Comparison of ENCODE assay signal across 21 cellular contexts in the genomic region with DNA sequence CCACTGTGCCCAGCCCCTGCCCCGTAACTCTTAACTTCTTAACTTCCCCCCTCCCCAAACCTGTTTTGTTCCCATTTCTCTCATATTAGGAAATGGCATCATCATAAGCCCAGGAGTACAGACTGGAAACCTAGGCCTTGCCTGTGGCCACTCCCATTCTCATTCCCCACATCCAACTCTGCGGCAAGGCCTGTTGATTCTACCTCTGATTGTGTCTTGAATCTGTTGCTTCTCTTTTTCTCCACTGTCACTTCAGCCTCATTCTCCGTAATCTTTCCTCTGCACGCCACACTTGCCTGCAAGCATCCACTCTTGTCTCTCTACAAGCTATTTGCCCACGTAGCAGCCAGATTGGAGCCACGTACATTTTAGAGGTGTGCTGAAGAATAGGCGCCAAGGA. TPM values are rescaled to one million over a fixed set of nuclear protein-coding genes. Genes with fewer than 3 reads are reported as not detected.
DNase-seq lines count a peak whose midpoint lies in the region; ATAC-seq and TF ChIP-seq lines count a peak whose summit lies in the region.
"Had no signal": no experiment of that assay in that cellular context is flagged by ENCODE, and none has a peak within 500 bp of the region (broad histone marks: within the 10 kb centered on the region; RNA-seq: fewer than 3 reads in every experiment).

No MANE protein-coding gene starts in this region.

- peaks cover 0 to 9% (median 0%) of the 10 kb centered on the region in 8 donors for H3K9me3 Mint-ChIP-seq in CD4-positive, alpha-beta memory T cell
- no peaks in the 10 kb centered on the region for H3K9me3 Mint-ChIP-seq in T-cell
- H3K9me3 Mint-ChIP-seq in stimulated activated naive B cell treated with anti-CD40 and anti-IgM and Interleukin-4, amounts not matched to agents 10 μg/mL and 1 μg/mL and 100 μg/mL, for 72 hours, result no peaks in the 10 kb centered on the region
- H3K9me3 Mint-ChIP-seq: activated CD4-positive, alpha-beta memory T cell treated with anti-CD3 and anti-CD28 coated beads for 36 hours; natural killer cell treated with Interleukin-12 subunit alpha and Interleukin-12 subunit beta and Interleukin-15 and Interleukin-18, amount 100 ng/mL, for 72 hours had no signal

- peaks cover 3 to 15% of the 10 kb centered on the region in 2 donors for H3K36me3 Mint-ChIP-seq in CD4-positive, alpha-beta memory T cell
- peaks cover 7% of the 10 kb centered on the region for H3K36me3 Mint-ChIP-seq in T-cell
- peaks cover 18 to 45% of the 10 kb centered on the region in 2 donors for H3K36me3 Mint-ChIP-seq in stimulated activated naive B cell treated with anti-CD40 and anti-IgM and Interleukin-4, amounts not matched to agents 10 μg/mL and 1 μg/mL and 100 μg/mL, for 72 hours
- H3K36me3 Mint-ChIP-seq: natural killer cell treated with Interleukin-12 subunit alpha and Interleukin-12 subunit beta and Interleukin-15 and Interleukin-18, amount 100 ng/mL, for 72 hours had no signal

- H3K27ac ChIP-seq in CD4-positive, alpha-beta memory T cell (ENCODE audit: low read depth, low read length), result no peak overlapping the region
- H3K27ac ChIP-seq in mucosa of rectum (ENCODE audit: low read depth in 2 of 2, low read length in 2 of 2) (peak overlapping the region; percentile 89 to 92), gastrocnemius medialis (no peak overlapping the region)

- intact Hi-C loops in CD4-positive, alpha-beta memory T cell (cut with micrococcal nuclease), result no loop called here
- intact Hi-C loops in gastrocnemius medialis (cut with DNase I; ENCODE audit: low total_unique reads), result no loop called here

- in situ Hi-C loops in gastrocnemius medialis (cut with MboI; ENCODE audit: low sequenced_read_pairs in 4 of 4), result no loop called here

- H3K9ac ChIP-seq in mucosa of rectum (ENCODE audit: low read depth in 1 of 2, low read length in 2 of 2), result peak overlapping the region in 1 of 2 donors; percentile 32

- no peak for TF ChIP-seq POLR2A in gastrocnemius medialis (IDR thresholded peaks at IDR 0.05)

- H3K27ac Mint-ChIP-seq in CD4-positive, alpha-beta memory T cell, result peak overlapping the region in 5 of 7 donors; percentile 9 to 74 (median 50)
- H3K27ac Mint-ChIP-seq in T-cell, result peak overlapping the region; percentile 8 to 83
- peak overlapping the region; percentile 7 for H3K27ac Mint-ChIP-seq in stimulated activated naive B cell treated with anti-CD40 and anti-IgM and Interleukin-4, amounts not matched to agents 10 μg/mL and 1 μg/mL and 100 μg/mL, for 72 hours
- H3K27ac Mint-ChIP-seq: activated CD4-positive, alpha-beta memory T cell treated with anti-CD3 and anti-CD28 coated beads for 36 hours had no signal

- no peaks in the 10 kb centered on the region for H3K9me3 ChIP-seq in CD4-positive, alpha-beta memory T cell (ENCODE audit: control insufficient read depth in 1 of 2, low read length in 2 of 2)
- H3K9me3 ChIP-seq in mucosa of rectum (ENCODE audit: control insufficient read depth in 2 of 2, low read length in 2 of 2), result no peaks in the 10 kb centered on the region
- H3K9me3 ChIP-seq in gastrocnemius medialis, result no peaks in the 10 kb centered on the region
- H3K9me3 ChIP-seq: spleen, suprapubic skin had no signal

- no peak overlapping the region for H3K4me3 ChIP-seq in CD4-positive, alpha-beta memory T cell (ENCODE audit: low read length in 2 of 2)
- H3K4me3 ChIP-seq in mucosa of rectum (ENCODE audit: low read length in 2 of 2) (no peak overlapping the region), gastrocnemius medialis (no peak overlapping the region)
- H3K4me3 ChIP-seq: spleen, suprapubic skin had no signal

- peaks cover 51% of the 10 kb centered on the region for H3K4me1 ChIP-seq in CD4-positive, alpha-beta memory T cell (ENCODE audit: insufficient read depth, low read length)
- H3K4me1 ChIP-seq in mucosa of rectum (ENCODE audit: control insufficient read depth in 2 of 2, insufficient read depth in 2 of 2, low read length in 2 of 2) (peaks cover 12 to 23% of the 10 kb centered on the region in 2 donors), gastrocnemius medialis (peaks cover 12 to 16% of the 10 kb centered on the region in 2 donors)

- H3K4me1 Mint-ChIP-seq in CD4-positive, alpha-beta memory T cell, result peaks cover 46 to 78% (median 61%) of the 10 kb centered on the region in 4 donors
- H3K4me1 Mint-ChIP-seq in T-cell, result peaks cover 76 to 86% (median 78%) of the 10 kb centered on the region in 3 donors
- peaks cover 46 to 91% of the 10 kb centered on the region in 2 donors for H3K4me1 Mint-ChIP-seq in stimulated activated naive B cell treated with anti-CD40 and anti-IgM and Interleukin-4, amounts not matched to agents 10 μg/mL and 1 μg/mL and 100 μg/mL, for 72 hours

- H3K27me3 Mint-ChIP-seq in CD4-positive, alpha-beta memory T cell, result no peaks in the 10 kb centered on the region
- no peaks in the 10 kb centered on the region for H3K27me3 Mint-ChIP-seq in T-cell
- H3K27me3 Mint-ChIP-seq in stimulated activated naive B cell treated with anti-CD40 and anti-IgM and Interleukin-4, amounts not matched to agents 10 μg/mL and 1 μg/mL and 100 μg/mL, for 72 hours, result no peaks in the 10 kb centered on the region
- H3K27me3 Mint-ChIP-seq: activated CD4-positive, alpha-beta memory T cell treated with anti-CD3 and anti-CD28 coated beads for 36 hours; natural killer cell treated with Interleukin-12 subunit alpha and Interleukin-12 subunit beta and Interleukin-15 and Interleukin-18, amount 100 ng/mL, for 72 hours had no signal

- H3K27me3 ChIP-seq in CD4-positive, alpha-beta memory T cell (ENCODE audit: insufficient read depth, low read length), result no peaks in the 10 kb centered on the region
- H3K27me3 ChIP-seq in mucosa of rectum (ENCODE audit: control insufficient read depth in 2 of 2, insufficient read depth in 2 of 2, low read length in 2 of 2) (no peaks in the 10 kb centered on the region), gastrocnemius medialis (no peaks in the 10 kb centered on the region)
- H3K27me3 ChIP-seq: spleen, suprapubic skin had no signal

- POLR2A ChIA-PET in CD4-positive, alpha-beta memory T cell (lab: Charles Lee; ENCODE audit: partially characterized antibody), result interaction anchor here (1.4 to 2.4 kb wide), 3 partner anchors 10 to 25 kb away, joined by 5 to 11 read pairs (median 7); partner anchors contain the start of gene SGSM3
- POLR2A ChIA-PET in T-cell (lab: Charles Lee), result interaction anchor here (0.5 to 0.6 kb wide), 2 partner anchors 14 to 50 kb away, joined by 4 to 7 read pairs; no protein-coding TSS in a partner anchor

- no peak for DNase-seq in CD4-positive, alpha-beta memory T cell
- DNase-seq in T-cell (no peak), HuH-7.5 (ENCODE audit: low spot score) (no peak), gastrocnemius medialis (no peak), NCI-H510A treated with DMSO at 0.1 percent for 48 hours (lab: John Stamatoyannopoulos, UW) (no peak)
- no peak for DNase-seq in stimulated activated naive B cell treated with anti-CD40 and anti-IgM and Interleukin-4, amounts not matched to agents 10 μg/mL and 1 μg/mL and 100 μg/mL, for 72 hours
- DNase-seq: activated CD4-positive, alpha-beta memory T cell treated with anti-CD3 and anti-CD28 coated beads for 36 hours; activated naive CD4-positive, alpha-beta T cell treated with Interleukin-2 at 50 U/mL for 16 hours; activated T-cell treated with anti-CD3 and anti-CD28 coated beads, Interleukin-2, amount 50 U/mL, for 1 hour; anterior cingulate cortex; cerebellar nuclear complex; effector memory CD4-positive, alpha-beta T cell; islet precursor cell; NCI-H1436; NCI-H748 treated with DMSO at 0.1 percent for 48 hours; OCI-M1; spleen had no signal

- H3K36me3 ChIP-seq in CD4-positive, alpha-beta memory T cell (ENCODE audit: insufficient read depth, low read length), result no peaks in the 10 kb centered on the region
- H3K36me3 ChIP-seq in mucosa of rectum (ENCODE audit: control insufficient read depth in 2 of 2, insufficient read depth in 2 of 2, low read length in 2 of 2) (peaks cover 0 to 3% of the 10 kb centered on the region in 2 donors), gastrocnemius medialis (no peaks in the 10 kb centered on the region)
- H3K36me3 ChIP-seq: suprapubic skin had no signal

- no peak for TF ChIP-seq CTCF in gastrocnemius medialis (IDR thresholded peaks at IDR 0.05 in 4 of 5, conservative IDR thresholded peaks at IDR 0.05 in 1 of 5)

- H3K4me3 Mint-ChIP-seq in CD4-positive, alpha-beta memory T cell, result peak overlapping the region in 1 of 8 donors; percentile 2
- H3K4me3 Mint-ChIP-seq in T-cell, result peak overlapping the region in 1 of 3 donors; percentile 3
- H3K4me3 Mint-ChIP-seq in stimulated activated naive B cell treated with anti-CD40 and anti-IgM and Interleukin-4, amounts not matched to agents 10 μg/mL and 1 μg/mL and 100 μg/mL, for 72 hours, result no peak overlapping the region
- H3K4me3 Mint-ChIP-seq: activated CD4-positive, alpha-beta memory T cell treated with anti-CD3 and anti-CD28 coated beads for 36 hours; natural killer cell treated with Interleukin-12 subunit alpha and Interleukin-12 subunit beta and Interleukin-15 and Interleukin-18, amount 100 ng/mL, for 72 hours had no signal

- ATAC-seq in T-cell (replicated peaks in 1 of 4), result no peak
- no peak for ATAC-seq in stimulated activated naive B cell treated with anti-CD40 and anti-IgM and Interleukin-4, amounts not matched to agents 10 μg/mL and 1 μg/mL and 100 μg/mL, for 72 hours (replicated peaks)
- no peak for ATAC-seq in gastrocnemius medialis
- ATAC-seq: HepG2; natural killer cell treated with Interleukin-12 subunit alpha and Interleukin-12 subunit beta and Interleukin-15 and Interleukin-18, amount 100 ng/mL, for 72 hours had no signal

- CTCF ChIA-PET in CD4-positive, alpha-beta memory T cell (lab: Charles Lee; ENCODE audit: partially characterized antibody), result interaction anchor here (0.6 to 1.2 kb wide), 2 partner anchors 42 to 527 kb away, joined by 3 to 4 read pairs; no protein-coding TSS in a partner anchor
- CTCF ChIA-PET in T-cell (lab: Charles Lee), result no interaction called here

RNA-seq across cellular contexts. Expression of gene SGSM3, which starts 25.2 kb away (rescaled TPM):
- 10 to 100 TPM; 87.5 to 90.0 TPM for total RNA-seq in CD4-positive, alpha-beta memory T cell
- 10 to 100 TPM; 30.5 to 58.2 TPM for polyA plus RNA-seq in CD4-positive, alpha-beta memory T cell
- total RNA-seq in T-cell (100 to 1,000 TPM in 3 of 5 donors, 10 to 100 TPM in 2; 89.4 to 116 (median 101) TPM), gastrocnemius medialis (10 to 100 TPM; 14.3 to 43.8 (median 20.0) TPM)

RNA-seq across cellular contexts. Expression of gene ADSL, which starts 49.3 kb away (rescaled TPM):
- 10 to 100 TPM; 63.3 to 81.1 TPM for total RNA-seq in CD4-positive, alpha-beta memory T cell
- polyA plus RNA-seq in CD4-positive, alpha-beta memory T cell, result 100 to 1,000 TPM; 138 to 199 TPM
- total RNA-seq in T-cell, result 10 to 100 TPM; 64.0 to 84.3 (median 75.1) TPM
- total RNA-seq in gastrocnemius medialis, result 100 to 1,000 TPM; 249 to 283 (median 262) TPM

Comparison
In these comparisons a context has a peak if more than half of its experiments do, and no peak if none do; other contexts are left out.
1. H3K27ac ChIP-seq: peak in mucosa of rectum (2 of 2); none in CD4-positive, alpha-beta memory T cell (single experiment) and gastrocnemius medialis (0 of 4).
2. Peak in every context shown above with its lines, with median percentiles within 50 percentile points of each other: H3K27ac Mint-ChIP-seq.